In genomic region chr4:17494258-17494657, GRCh38 we compare ENCODE assay signal across 11 cellular contexts. TPM values are rescaled to one million over a fixed set of nuclear protein-coding genes. Genes with fewer than 3 reads are reported as not detected.
DNase-seq lines count a peak whose midpoint lies in the region; ATAC-seq lines count a peak whose summit lies in the region.
"Had no signal": no experiment of that assay in that cellular context is flagged by ENCODE, and none has a peak within 500 bp of the region (broad histone marks: within the 10 kb centered on the region; RNA-seq: fewer than 3 reads in every experiment).

No MANE protein-coding gene starts in this region.

- POLR2A ChIA-PET in CD4-positive, alpha-beta memory T cell (lab: Charles Lee; ENCODE audit: partially characterized antibody): no interaction called here

- DNase-seq in activated naive CD4-positive, alpha-beta T cell treated with anti-CD3 and anti-CD28 coated beads, Interleukin-2, amount 50 U/mL, for 16 hours: peak; percentile 17
- no peak for DNase-seq in activated naive CD4-positive, alpha-beta T cell (lab: John Stamatoyannopoulos, UW)
- DNase-seq in activated T-cell treated with anti-CD3 and anti-CD28 coated beads, Interleukin-2, amount 50 U/mL, for 72 hours: peak in 1 of 2 donors; percentile 5
- DNase-seq in head of caudate nucleus (peak; percentile 45 to 92 (median 73)), MV-4-11 (lab: John Stamatoyannopoulos, UW) (no peak), middle frontal gyrus (ENCODE audit: extremely low spot score, low spot score) (no peak)
- no peak for DNase-seq in CD4-positive, alpha-beta memory T cell
- DNase-seq: activated B cell treated with CpG ODN at 0.5 μM for 24 hours; CD4-positive, alpha-beta T cell; NCI-H1092 had no signal

- H3K27me3 Mint-ChIP-seq in activated T-cell treated with anti-CD3 and anti-CD28 coated beads, Interleukin-2, amount 50 U/mL, for 72 hours (ENCODE audit: low read depth): no peaks in the 10 kb centered on the region
- H3K27me3 Mint-ChIP-seq in CD4-positive, alpha-beta memory T cell: no peaks in the 10 kb centered on the region
- H3K27me3 Mint-ChIP-seq: activated B cell treated with CpG ODN at 0.5 μM for 24 hours; CD4-positive, alpha-beta T cell had no signal

- H3K27ac Mint-ChIP-seq in activated T-cell treated with anti-CD3 and anti-CD28 coated beads, Interleukin-2, amount 50 U/mL, for 72 hours: no peak overlapping the region
- peak overlapping the region in 2 of 7 donors; percentile 4 to 46 for H3K27ac Mint-ChIP-seq in CD4-positive, alpha-beta memory T cell
- H3K27ac Mint-ChIP-seq: activated B cell treated with CpG ODN at 0.5 μM for 24 hours; CD4-positive, alpha-beta T cell had no signal

- peak; percentile 46 to 49 for ATAC-seq in activated T-cell treated with anti-CD3 and anti-CD28 coated beads, Interleukin-2, amount 50 U/mL, for 72 hours (replicated peaks in 1 of 2)

- peaks cover 2 to 11% of the 10 kb centered on the region in 2 donors for H3K36me3 Mint-ChIP-seq in activated T-cell treated with anti-CD3 and anti-CD28 coated beads, Interleukin-2, amount 50 U/mL, for 72 hours (ENCODE audit: insufficient read depth in 2 of 2)
- peaks cover 40 to 68% of the 10 kb centered on the region in 2 donors for H3K36me3 Mint-ChIP-seq in CD4-positive, alpha-beta memory T cell

- H3K9me3 Mint-ChIP-seq in activated T-cell treated with anti-CD3 and anti-CD28 coated beads, Interleukin-2, amount 50 U/mL, for 72 hours: no peaks in the 10 kb centered on the region
- no peaks in the 10 kb centered on the region for H3K9me3 Mint-ChIP-seq in CD4-positive, alpha-beta memory T cell
- H3K9me3 Mint-ChIP-seq: activated B cell treated with CpG ODN at 0.5 μM for 24 hours; CD4-positive, alpha-beta T cell had no signal

- H3K4me3 Mint-ChIP-seq in activated T-cell treated with anti-CD3 and anti-CD28 coated beads, Interleukin-2, amount 50 U/mL, for 72 hours: no peak overlapping the region
- H3K4me3 Mint-ChIP-seq in CD4-positive, alpha-beta memory T cell: no peak overlapping the region
- H3K4me3 Mint-ChIP-seq: activated B cell treated with CpG ODN at 0.5 μM for 24 hours; CD4-positive, alpha-beta T cell had no signal

- H3K4me3 ChIP-seq in CD4-positive, alpha-beta memory T cell (ENCODE audit: low read length in 2 of 2): no peak overlapping the region

- peaks cover 14% of the 10 kb centered on the region for H3K4me1 Mint-ChIP-seq in activated T-cell treated with anti-CD3 and anti-CD28 coated beads, Interleukin-2, amount 50 U/mL, for 72 hours (ENCODE audit: low read depth)
- peaks cover 0 to 9% (median 3%) of the 10 kb centered on the region in 4 donors for H3K4me1 Mint-ChIP-seq in CD4-positive, alpha-beta memory T cell

- no peaks in the 10 kb centered on the region for H3K4me1 ChIP-seq in CD4-positive, alpha-beta memory T cell (ENCODE audit: insufficient read depth, low read length)

- CTCF ChIA-PET in CD4-positive, alpha-beta memory T cell (lab: Charles Lee; ENCODE audit: partially characterized antibody): interaction anchor here (1.4 kb wide), 1 partner anchor 22 kb away, joined by 4 read pairs; no protein-coding TSS in a partner anchor

- intact Hi-C loops in head of caudate nucleus (cut with DNase I): no loop called here
- intact Hi-C loops in CD4-positive, alpha-beta memory T cell (cut with micrococcal nuclease): no loop called here

- no peaks in the 10 kb centered on the region for H3K27me3 ChIP-seq in CD4-positive, alpha-beta memory T cell (ENCODE audit: insufficient read depth, low read length)

- H3K27ac ChIP-seq in temporal lobe (ENCODE audit: low read depth, low read length): peak overlapping the region; percentile 75
- no peak overlapping the region for H3K27ac ChIP-seq in CD4-positive, alpha-beta memory T cell (ENCODE audit: low read depth, low read length)

- H3K9me3 ChIP-seq in CD4-positive, alpha-beta memory T cell (ENCODE audit: control insufficient read depth in 1 of 2, low read length in 2 of 2): no peaks in the 10 kb centered on the region

- H3K36me3 ChIP-seq in CD4-positive, alpha-beta memory T cell (ENCODE audit: insufficient read depth, low read length): peaks cover 22% of the 10 kb centered on the region

RNA-seq across cellular contexts. Expression of gene QDPR, which starts 17.6 kb away (rescaled TPM):
- 10 to 100 TPM; 22.4 to 22.6 TPM for total RNA-seq in activated T-cell treated with anti-CD3 and anti-CD28 coated beads, Interleukin-2, amount 50 U/mL, for 72 hours
- 36.4 TPM for total RNA-seq in temporal lobe
- 10 to 100 TPM; 21.8 to 24.4 TPM for total RNA-seq in CD4-positive, alpha-beta memory T cell
- 10 to 100 TPM; 35.5 to 46.0 TPM for polyA plus RNA-seq in CD4-positive, alpha-beta memory T cell

RNA-seq across cellular contexts. Expression of gene CLRN2, which starts 20.7 kb away (rescaled TPM):
- not detected for total RNA-seq in activated T-cell treated with anti-CD3 and anti-CD28 coated beads, Interleukin-2, amount 50 U/mL, for 72 hours
- not detected for total RNA-seq in temporal lobe
- not detected for total RNA-seq in CD4-positive, alpha-beta memory T cell
- polyA plus RNA-seq in CD4-positive, alpha-beta memory T cell: not detected
- total RNA-seq: activated B cell treated with CpG ODN at 0.5 μM for 24 hours; CD4-positive, alpha-beta T cell had no signal

Comparison
In these comparisons a context has a peak if more than half of its experiments do, and no peak if none do; other contexts are left out.
1. DNase-seq: peak in activated naive CD4-positive, alpha-beta T cell treated with anti-CD3 and anti-CD28 coated beads, Interleukin-2, amount 50 U/mL, for 16 hours (single experiment) and head of caudate nucleus (42 of 42); none in activated naive CD4-positive, alpha-beta T cell (0 of 4), MV-4-11 (single experiment), CD4-positive, alpha-beta memory T cell (0 of 5) and middle frontal gyrus (single experiment).